Comparison of ENCODE assay signal across 8 cellular contexts in genomic region chr7:43906327-43907010, GRCh38. TPM values are rescaled to one million over a fixed set of nuclear protein-coding genes. Genes with fewer than 3 reads are reported as not detected.
DNase-seq lines count a peak whose midpoint lies in the region; ATAC-seq and TF ChIP-seq lines count a peak whose summit lies in the region.

Gene URGCP, minus strand, starts transcription at chr7:43906596. Its CDS starts 21 bp downstream, at chr7:43906575.

- DNase-seq in NCI-H526 (lab: John Stamatoyannopoulos, UW) = peak; percentile 12 to 81
- DNase-seq in NCI-H526 treated with DMSO at 0.1 percent for 48 hours (lab: John Stamatoyannopoulos, UW) = no peak
- peak; percentile 59 for DNase-seq in NCI-H226
- peak; percentile 20 to 36 (median 23) for DNase-seq in activated CD8-positive, alpha-beta memory T cell treated with anti-CD3 and anti-CD28 coated beads for 48 hours (ENCODE audit: low read depth in 2 of 3, low spot score in 2 of 3)
- peak; percentile 36 to 63 for DNase-seq in mesothelial cell of epicardium (ENCODE audit: low spot score in 2 of 2, unreplicated experiment in 2 of 2)
- DNase-seq in stimulated activated CD8-positive, alpha-beta memory T cell treated with anti-CD3 and anti-CD28 coated beads, Interleukin-15, amount 100 ng/mL, for 48 hours (ENCODE audit: low read depth in 2 of 2) = peak; percentile 28 to 37

- H3K4me1 Mint-ChIP-seq in mesothelial cell of epicardium = peaks cover 16% of the 10 kb centered on the region

- H3K36me3 Mint-ChIP-seq in mesothelial cell of epicardium = no peaks in the 10 kb centered on the region

- H3K27me3 Mint-ChIP-seq in mesothelial cell of epicardium (ENCODE audit: low read depth) = no peaks in the 10 kb centered on the region

- H3K27ac Mint-ChIP-seq in mesothelial cell of epicardium = peak within 1 kb of the TSS; percentile 99

- in situ Hi-C loops in endometrial microvascular endothelial cells (cut with HindIII; ENCODE audit: inconsistent ontology term, low pct_unique_long_range_greater_than_20kb, low sequenced_read_pairs) = no loop called here

- H3K4me3 Mint-ChIP-seq in mesothelial cell of epicardium = peak within 1 kb of the TSS; percentile 95

- no peaks in the 10 kb centered on the region for H3K9me3 Mint-ChIP-seq in mesothelial cell of epicardium

- peak; percentile 68 for ATAC-seq in HG02763 (IDR thresholded peaks at IDR 0.05; ENCODE audit: unreplicated experiment)

- no peak for TF ChIP-seq CTCF in mesothelial cell of epicardium (IDR thresholded peaks at IDR 0.05; ENCODE audit: unreplicated experiment)

RNA-seq across cellular contexts. Expression of gene URGCP, which starts in this region (rescaled TPM):
- total RNA-seq in endometrial microvascular endothelial cells (ENCODE audit: inconsistent ontology term) = 20.0 TPM
- 36.8 to 42.5 TPM (median 38.8 TPM) in 3 replicates for total RNA-seq in mesothelial cell of epicardium
